ENCODE assay signal across 8 cellular contexts in the genomic region with DNA sequence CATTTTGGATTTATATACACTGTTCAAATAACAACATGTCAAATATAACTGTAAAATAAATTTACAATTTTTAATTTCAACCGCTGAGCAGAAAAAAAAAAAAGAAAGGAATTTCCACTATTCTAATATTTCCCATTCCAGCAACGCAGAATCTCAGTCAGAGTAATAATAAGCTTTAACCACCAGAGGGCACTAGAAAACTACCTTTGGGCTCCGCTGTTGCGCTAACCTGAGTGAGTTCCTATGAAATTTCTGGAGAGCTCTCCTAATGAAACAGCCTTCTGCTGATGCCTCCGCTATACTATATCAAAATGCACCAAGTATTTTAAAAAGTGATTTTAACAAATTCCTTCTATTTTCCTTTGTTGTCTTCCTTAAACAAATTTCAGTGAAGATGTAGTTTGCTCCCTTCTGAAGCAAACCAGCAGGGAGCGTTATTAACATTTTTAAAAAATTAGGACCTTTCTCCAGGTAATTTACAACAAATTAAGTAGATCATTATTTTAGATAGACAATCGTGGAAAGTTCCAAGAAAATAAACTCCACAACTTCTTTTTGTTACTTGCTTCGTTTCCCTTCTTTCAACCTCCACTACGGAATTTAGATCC. TPM values are rescaled to one million over a fixed set of nuclear protein-coding genes. Genes with fewer than 3 reads are reported as not detected.
A peak's percentile ranks its signal among the peaks of the same experiment; 100 is the strongest.
DNase-seq lines count a peak whose midpoint lies in the region; ATAC-seq, FAIRE-seq and TF ChIP-seq lines count a peak whose summit lies in the region.

No MANE protein-coding gene starts in this region.

- H3K27me3 ChIP-seq in foreskin keratinocyte = no peaks in the 10 kb centered on the region

- H3K4me3 Mint-ChIP-seq in osteocyte (ENCODE audit: unreplicated experiment) = no peak overlapping the region

- no peak overlapping the region for H3K27ac Mint-ChIP-seq in osteocyte (ENCODE audit: unreplicated experiment)

- H3K9me3 Mint-ChIP-seq in osteocyte (ENCODE audit: unreplicated experiment) = no peaks in the 10 kb centered on the region

- no peak overlapping the region for H3K27ac ChIP-seq in foreskin keratinocyte

- H3K27me3 Mint-ChIP-seq in osteocyte (ENCODE audit: unreplicated experiment) = peaks cover 4% of the 10 kb centered on the region

- peak; percentile 79 for ATAC-seq in GM18907 (IDR thresholded peaks at IDR 0.05; ENCODE audit: unreplicated experiment)
- ATAC-seq in HG03095 (IDR thresholded peaks at IDR 0.05; ENCODE audit: unreplicated experiment) = peak; percentile 73
- ATAC-seq in foreskin keratinocyte = peak; percentile 71

- H3K36me3 Mint-ChIP-seq in osteocyte (ENCODE audit: unreplicated experiment) = no peaks in the 10 kb centered on the region

- DNase-seq in D721Med (ENCODE audit: insufficient read length, low spot score) = no peak
- DNase-seq in NCI-H2171 treated with DMSO at 0.1 percent for 48 hours (lab: John Stamatoyannopoulos, UW) = peak; percentile 81
- peak; percentile 23 for DNase-seq in activated CD4-positive, alpha-beta T cell treated with anti-CD3 and anti-CD28 coated beads, Interleukin-2, amount 50 U/mL, for 1 hour
- DNase-seq in foreskin keratinocyte = peak; percentile 10 to 36
- no peak for DNase-seq in osteocyte (ENCODE audit: extremely low spot score, unreplicated experiment)
- no peak for DNase-seq in islet precursor cell

- TF ChIP-seq CTCF in D721Med (IDR thresholded peaks at IDR 0.05; ENCODE audit: insufficient read depth, missing control alignments) = peak; percentile 75
- peak; percentile 78 for TF ChIP-seq CTCF in foreskin keratinocyte (conservative IDR thresholded peaks at IDR 0.05)
- TF ChIP-seq CTCF in osteocyte (IDR thresholded peaks at IDR 0.05) = peak; percentile 90

- H3K4me1 Mint-ChIP-seq in osteocyte (ENCODE audit: unreplicated experiment) = peaks cover 2% of the 10 kb centered on the region

- H3K4me1 ChIP-seq in foreskin keratinocyte = no peaks in the 10 kb centered on the region

- peak; percentile 6 for FAIRE-seq in D721Med (lab: Jason Lieb, UNC)

RNA-seq across cellular contexts. Expression of a gene that starts 23.0 kb away (rescaled TPM):
- total RNA-seq in foreskin keratinocyte = not detected in 2 replicates
- not detected in 2 replicates for polyA plus RNA-seq in foreskin keratinocyte
- total RNA-seq in osteocyte = not detected in 2 replicates

RNA-seq across cellular contexts. Expression of a gene that starts 45.1 kb away (rescaled TPM):
- total RNA-seq in foreskin keratinocyte = 10.2 and 14.4 TPM in 2 replicates
- polyA plus RNA-seq in foreskin keratinocyte = 2.6 and 4.4 TPM in 2 replicates
- total RNA-seq in osteocyte = 5.0 and 5.3 TPM in 2 replicates

Comparison
In these comparisons a context has a peak if more than half of its experiments do, and no peak if none do; other contexts are left out.
1. DNase-seq: peak in NCI-H2171 treated with DMSO at 0.1 percent for 48 hours (single experiment), activated CD4-positive, alpha-beta T cell treated with anti-CD3 and anti-CD28 coated beads, Interleukin-2, amount 50 U/mL, for 1 hour (single experiment) and foreskin keratinocyte (2 of 2); none in D721Med (single experiment), osteocyte (single experiment) and islet precursor cell (single experiment).
2. Peak in every context shown above with its lines, with median percentiles within 50 percentile points of each other: CTCF ChIP-seq and ATAC-seq.